ENCODE assay signal across 22 cellular contexts in the genomic region with DNA sequence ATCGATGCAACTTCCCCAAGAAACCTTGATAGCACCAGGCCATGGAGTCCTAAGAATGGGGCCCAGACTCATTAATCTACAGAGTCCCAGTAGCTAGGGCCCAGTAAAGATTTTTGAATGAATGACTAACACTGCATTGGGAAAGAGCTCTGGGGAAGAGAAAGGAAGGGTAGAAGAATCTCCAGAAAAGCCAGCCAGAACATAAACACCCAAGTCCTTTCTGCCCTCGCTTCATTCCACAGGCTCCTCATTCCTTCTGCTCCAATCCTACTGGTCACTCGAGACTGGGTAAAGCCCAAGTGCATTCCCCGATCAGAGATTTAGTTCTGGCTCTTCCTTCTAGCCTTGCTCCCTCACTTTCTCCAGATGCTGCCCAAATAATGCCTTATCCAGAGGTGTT. TPM values are rescaled to one million over a fixed set of nuclear protein-coding genes. Genes with fewer than 3 reads are reported as not detected.
DNase-seq lines count a peak whose midpoint lies in the region; ATAC-seq and TF ChIP-seq lines count a peak whose summit lies in the region.
"Had no signal": no experiment of that assay in that cellular context is flagged by ENCODE, and none has a peak within 500 bp of the region (broad histone marks: within the 10 kb centered on the region; RNA-seq: fewer than 3 reads in every experiment).

No MANE protein-coding gene starts in this region.

- H3K4ac ChIP-seq in trophoblast cell (ENCODE audit: low read depth, low read length) = no peak overlapping the region

- POLR2A ChIA-PET in AG04450 (lab: Yijun Ruan, JAX) (no interaction called here), PC-9 (lab: Charles Lee; ENCODE audit: unreplicated experiment) (interaction anchor here (0.5 kb wide), 1 partner anchor 294 kb away, joined by 6 read pairs; no protein-coding TSS in a partner anchor)

- no peak overlapping the region for H4K8ac ChIP-seq in trophoblast cell (ENCODE audit: low read depth, low read length)

- H3K9me3 ChIP-seq in AG04450 (ENCODE audit: control insufficient read depth, insufficient read depth, low read length) (no peaks in the 10 kb centered on the region), PC-9 (ENCODE audit: insufficient read depth, low read depth) (no peaks in the 10 kb centered on the region), trophoblast cell (ENCODE audit: insufficient read depth, low read depth, low read length) (no peaks in the 10 kb centered on the region), ovary (no peaks in the 10 kb centered on the region), body of pancreas (no peaks in the 10 kb centered on the region)
- H3K9me3 ChIP-seq: colonic mucosa, vagina had no signal

- ATAC-seq in GM21825 (IDR thresholded peaks at IDR 0.05; ENCODE audit: unreplicated experiment) (no peak), body of pancreas (no peak)
- ATAC-seq: activated CD8-positive, alpha-beta memory T cell treated with anti-CD3 and anti-CD28 coated beads, Interleukin-2, amount 10 ng/mL, durations not matched to agents 7 days and 5 days; stimulated activated naive CD8-positive, alpha-beta T cell treated with anti-CD3 and anti-CD28 coated beads, Interleukin-15, amount 100 ng/mL, for 72 hours had no signal

- peaks cover 34% of the 10 kb centered on the region for H3F3A ChIP-seq in PC-9 (ENCODE audit: insufficient read depth, low read depth)

- peaks cover 37% of the 10 kb centered on the region for H3K79me1 ChIP-seq in trophoblast cell (ENCODE audit: low read length)

- TF ChIP-seq EP300 in ovary (IDR thresholded peaks at IDR 0.05) = no peak

- WGBS in trophoblast cell (ENCODE audit: extremely low coverage, insufficient coverage, insufficient read length) = no CpG with 5 or more reads among the region's 4 CpGs
- WGBS in ovary, 3 donors = 86 to 96% (median 93%) methylated on average over 4 of the region's 4 CpGs
- 82 to 84% methylated on average over 4 of the region's 4 CpGs for WGBS in body of pancreas, 2 donors

- H3K9ac ChIP-seq in trophoblast cell (ENCODE audit: low read length) = no peak overlapping the region

- H2BK12ac ChIP-seq in trophoblast cell (ENCODE audit: low read length) = no peak overlapping the region

- no peak overlapping the region for H3K27ac ChIP-seq in AG04450 (ENCODE audit: low read depth, low read length)
- H3K27ac ChIP-seq in PC-9 = peak overlapping the region; percentile 82
- H3K27ac ChIP-seq in trophoblast cell (ENCODE audit: low read depth, low read length) = peak overlapping the region; percentile 79
- no peak overlapping the region for H3K27ac ChIP-seq in ovary
- H3K27ac ChIP-seq in body of pancreas = no peak overlapping the region
- H3K27ac ChIP-seq: colonic mucosa, vagina had no signal

- H3K36me3 ChIP-seq in PC-9 (ENCODE audit: low read depth) = no peaks in the 10 kb centered on the region
- H3K36me3 ChIP-seq in trophoblast cell (ENCODE audit: control insufficient read depth in 1 of 2, insufficient read depth in 2 of 2, low read length in 2 of 2) = peaks cover 6 to 8% of the 10 kb centered on the region in 2 experiments
- no peaks in the 10 kb centered on the region for H3K36me3 ChIP-seq in ovary
- H3K36me3 ChIP-seq in body of pancreas (replicated peaks in 1 of 2; ENCODE audit: insufficient read depth in 1 of 2, low read depth in 2 of 2) = no peaks in the 10 kb centered on the region
- H3K36me3 ChIP-seq: colonic mucosa had no signal

- BruUV-seq in PC-9 (replicated peaks; lab: Mats Ljungman, UMichigan) = no TSS peak

- no peaks in the 10 kb centered on the region for H3K27me3 ChIP-seq in AG04450 (ENCODE audit: control insufficient read depth, insufficient read depth, low read length)
- H3K27me3 ChIP-seq in PC-9 (ENCODE audit: insufficient read depth, low read depth) = no peaks in the 10 kb centered on the region
- H3K27me3 ChIP-seq in trophoblast cell (ENCODE audit: insufficient read depth, low read length) = no peaks in the 10 kb centered on the region
- H3K27me3 ChIP-seq in ovary = no peaks in the 10 kb centered on the region
- no peaks in the 10 kb centered on the region for H3K27me3 ChIP-seq in body of pancreas
- H3K27me3 ChIP-seq: colonic mucosa, vagina had no signal

- H3K14ac ChIP-seq in trophoblast cell (ENCODE audit: low read length) = no peak overlapping the region

- no peak overlapping the region for H4K91ac ChIP-seq in trophoblast cell (ENCODE audit: low read depth, low read length)

- H3K4me3 ChIP-seq in AG04450 (ENCODE audit: low read depth, low read length) (no peak overlapping the region), PC-9 (no peak overlapping the region; the same call in 1 of the 2 replicates), trophoblast cell (ENCODE audit: low read depth, low read length) (no peak overlapping the region), ovary (no peak overlapping the region), body of pancreas (no peak overlapping the region)
- H3K4me3 ChIP-seq: colonic mucosa, vagina had no signal

- no peak overlapping the region for H3K23ac ChIP-seq in trophoblast cell (ENCODE audit: low read length)

- no peaks in the 10 kb centered on the region for H3K79me2 ChIP-seq in PC-9 (ENCODE audit: low read depth)
- H3K79me2 ChIP-seq in trophoblast cell (ENCODE audit: control insufficient read depth, insufficient read depth, low read length, poor library complexity) = peaks cover 3% of the 10 kb centered on the region

- TF ChIP-seq CTCF in AG04450 (IDR thresholded peaks at IDR 0.05; ENCODE audit: low read depth, low read length) (no peak), PC-9 (conservative IDR thresholded peaks at IDR 0.05) (no peak), ovary (IDR thresholded peaks at IDR 0.05) (no peak), body of pancreas (IDR thresholded peaks at IDR 0.05) (no peak)

- no peak overlapping the region for H2AK5ac ChIP-seq in trophoblast cell (ENCODE audit: low read length)

- no peaks in the 10 kb centered on the region for H4K20me1 ChIP-seq in PC-9 (ENCODE audit: insufficient read depth)

- peak; percentile 26 for DNase-seq in AG04450 (ENCODE audit: low read depth, low spot score)
- DNase-seq in PC-9 = peak in 1 of 2 experiments; percentile 58
- peak; percentile 69 for DNase-seq in fibroblast of peridontal ligament (ENCODE audit: extremely low read depth)
- peak; percentile 86 to 93 for DNase-seq in trophoblast cell
- DNase-seq in ovary = no peak
- no peak for DNase-seq in NCI-H2171 (lab: John Stamatoyannopoulos, UW)
- DNase-seq in body of pancreas = no peak
- DNase-seq: activated CD4-positive, alpha-beta T cell treated with anti-CD3 and anti-CD28 coated beads, Interleukin-2, amount 10 ng/mL, durations not matched to agents 24 days and 14 days; activated CD8-positive, alpha-beta memory T cell treated with anti-CD3 and anti-CD28 coated beads, Interleukin-2, amount 10 ng/mL, durations not matched to agents 7 days and 5 days; activated naive CD8-positive, alpha-beta T cell treated with anti-CD3 and anti-CD28 coated beads for 36 hours; CD4-positive, alpha-beta T cell; colonic mucosa; HFFc6; kidney; NCI-H1417 treated with DMSO at 0.1 percent for 48 hours; NCI-H2171 treated with DMSO at 0.1 percent for 48 hours; NCI-H774; SHP77 treated with DMSO at 0.1 percent for 48 hours; stimulated activated naive CD8-positive, alpha-beta T cell treated with anti-CD3 and anti-CD28 coated beads, Interleukin-15, amount 100 ng/mL, for 72 hours; T-helper 1 cell had no signal

- no peak overlapping the region for H4K12ac ChIP-seq in trophoblast cell (ENCODE audit: low read depth, low read length)

- H2BK5ac ChIP-seq in trophoblast cell (ENCODE audit: low read depth, low read length, poor library complexity) = no peak overlapping the region

- peaks cover 96% of the 10 kb centered on the region for H3K4me1 ChIP-seq in PC-9 (replicated peaks; ENCODE audit: insufficient read depth)
- H3K4me1 ChIP-seq in trophoblast cell (ENCODE audit: control insufficient read depth in 1 of 2, insufficient read depth in 2 of 2, low read length in 2 of 2) = peaks cover 27 to 35% of the 10 kb centered on the region in 2 experiments
- peaks cover 11% of the 10 kb centered on the region for H3K4me1 ChIP-seq in ovary (ENCODE audit: insufficient read depth)
- H3K4me1 ChIP-seq in body of pancreas = peaks cover 27% of the 10 kb centered on the region
- H3K4me1 ChIP-seq: colonic mucosa had no signal

- H3K9me2 ChIP-seq in PC-9 (ENCODE audit: insufficient read depth) = no peaks in the 10 kb centered on the region

- intact Hi-C loops in PC-9 (cut with micrococcal nuclease; ENCODE audit: unreplicated experiment) (loop anchor here (5.0 kb wide), 1 partner anchor 41 kb away; no protein-coding TSS in a partner anchor), ovary (cut with DNase I) (no loop called here), body of pancreas (cut with DNase I) (no loop called here)

- H2AFZ ChIP-seq in PC-9 = no peak overlapping the region
- H2AFZ ChIP-seq in trophoblast cell (ENCODE audit: insufficient read depth, low read length, poor library complexity) = no peak overlapping the region

- H2BK120ac ChIP-seq in trophoblast cell (ENCODE audit: insufficient read depth, low read length, poor library complexity) = no peak overlapping the region

- no peak overlapping the region for H3K18ac ChIP-seq in trophoblast cell (ENCODE audit: low read length)

- CTCF ChIA-PET in AG04450 (lab: Charles Lee) = interaction anchor here (0.6 to 3.8 kb wide), 3 partner anchors 12 to 852 kb away, joined by 3 to 30 read pairs (median 7); no protein-coding TSS in a partner anchor
- CTCF ChIA-PET in PC-9 (lab: Charles Lee) = interaction anchor here (0.6 kb wide), 1 partner anchor 213 kb away, joined by 6 read pairs; no protein-coding TSS in a partner anchor

- H3K4me2 ChIP-seq in PC-9 (peak overlapping the region; percentile 44), trophoblast cell (ENCODE audit: low read length) (no peak overlapping the region)

- TF ChIP-seq POLR2A in ovary (IDR thresholded peaks at IDR 0.05) (no peak), body of pancreas (IDR thresholded peaks at IDR 0.05) (no peak)

RNA-seq across cellular contexts. Expression of a gene that starts 44.3 kb away (rescaled TPM):
- polyA plus RNA-seq in AG04450 (2011; rRNA removed) (3.7 TPM in 2 replicates), ovary (10 to 100 TPM in 1 of 2 donors, 1 to 10 TPM in 1; 4.0 to 17.0 TPM)
- 1.9 and 2.8 TPM in 2 replicates for polyA minus RNA-seq in AG04450 (2011; rRNA and poly(A)+ RNA removed)
- total RNA-seq in PC-9 (2021) (3.9 and 4.0 TPM in 2 replicates), ovary (10 to 100 TPM in 6 of 7 donors, 1 to 10 TPM in 1; 9.7 to 21.3 (median 13.2) TPM), body of pancreas (1 to 10 TPM; 4.4 to 5.3 TPM)
- polyA plus RNA-seq in trophoblast cell (2013) = 98.2 and 109 TPM in 2 replicates
- total RNA-seq: HFFc6 had no signal

Comparison
In these comparisons a context has a peak if more than half of its experiments do, and no peak if none do; other contexts are left out.
1. DNase-seq: peak in AG04450 (single experiment), fibroblast of peridontal ligament (single experiment) and trophoblast cell (2 of 2); none in ovary (0 of 5), NCI-H2171 (single experiment) and body of pancreas (0 of 4).
2. H3K27ac ChIP-seq: peak in PC-9 (single experiment) and trophoblast cell (single experiment); none in AG04450 (single experiment), ovary (0 of 2) and body of pancreas (0 of 4).